ENCODE assay signal across 31 cellular contexts in the genomic region with DNA sequence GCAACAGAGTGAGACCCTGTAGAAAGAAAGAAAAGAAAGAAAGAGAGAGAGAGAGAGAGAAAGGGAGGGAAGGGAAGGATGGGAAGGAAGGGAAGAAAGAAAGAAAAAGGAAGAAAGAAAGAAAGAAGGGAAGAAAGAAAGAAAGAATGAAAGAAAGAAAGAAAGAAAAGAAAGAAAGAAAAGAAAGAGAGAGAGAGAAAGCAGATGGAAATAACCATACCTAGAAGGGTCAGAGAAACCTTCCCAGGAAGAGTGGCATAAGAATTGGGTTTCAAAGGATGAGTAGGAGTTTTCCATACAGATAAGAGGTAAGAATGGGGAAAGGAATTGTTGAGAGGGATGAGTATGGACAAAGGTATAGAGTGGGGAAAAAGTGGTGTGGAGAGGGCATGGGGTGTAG. TPM values are rescaled to one million over a fixed set of nuclear protein-coding genes. Genes with fewer than 3 reads are reported as not detected.
DNase-seq lines count a peak whose midpoint lies in the region; ATAC-seq, FAIRE-seq and TF ChIP-seq lines count a peak whose summit lies in the region.
"Had no signal": no experiment of that assay in that cellular context is flagged by ENCODE, and none has a peak within 500 bp of the region (broad histone marks: within the 10 kb centered on the region; RNA-seq: fewer than 3 reads in every experiment).

No MANE protein-coding gene starts in this region.

- intact Hi-C loops in HepG2 (cut with micrococcal nuclease; ENCODE audit: unreplicated experiment) (loop anchor here (5.0 kb wide), 1 partner anchor 78 kb away; the partner anchor contains the start of gene ACTR5), right lobe of liver (cut with DNase I) (no loop called here), IMR-90 (cut with micrococcal nuclease) (no loop called here), K562 (cut with micrococcal nuclease) (no loop called here)

- H3K4me2 ChIP-seq in HepG2 (ENCODE audit: low read depth, low read length) (no peak overlapping the region), IMR-90 (ENCODE audit: low read depth, low read length) (no peak overlapping the region), K562 (ENCODE audit: insufficient read depth, low read length) (no peak overlapping the region)
- H3K4me2 ChIP-seq: BLaER1 had no signal

- no peak for DNase-seq in HepG2 (ENCODE audit: low spot score)
- DNase-seq in right lobe of liver: no peak
- DNase-seq in IMR-90: no peak
- no peak for DNase-seq in K562 (ENCODE audit: extremely low read depth in 1 of 4, low spot score in 3 of 4)
- no peak for DNase-seq in HPDE6-E6E7 (ENCODE audit: extremely low spot score)
- no peak for DNase-seq in coronary artery (ENCODE audit: low spot score)
- DNase-seq: 8988T; ACHN; BE2C; C1 segment of cervical spinal cord; CD4-positive, alpha-beta memory T cell; CD4-positive, CD25-positive, alpha-beta regulatory T cell; CD8-positive, alpha-beta memory T cell; COR-L47; DMS 273 treated with DMSO at 0.1 percent for 48 hours; DMS153; DMS53; DMS79; DND-41; EL; GDM1 had no signal

- no peak overlapping the region for H4K91ac ChIP-seq in IMR-90 (ENCODE audit: insufficient read depth, low read depth, low read length)

- peaks cover 3 to 14% of the 10 kb centered on the region in 2 experiments; a peak in 3 of 5 replicates for H3K27me3 ChIP-seq in HepG2 (ENCODE audit: control insufficient read depth in 1 of 2, insufficient read depth in 2 of 2, low read length in 2 of 2)
- H3K27me3 ChIP-seq in right lobe of liver: peaks cover 0 to 13% of the 10 kb centered on the region in 2 donors
- peaks cover 11% of the 10 kb centered on the region for H3K27me3 ChIP-seq in IMR-90 (ENCODE audit: control insufficient read depth, insufficient read depth, low read length)
- no peaks in the 10 kb centered on the region for H3K27me3 ChIP-seq in K562 (ENCODE audit: control insufficient read depth in 2 of 2, insufficient read depth in 2 of 2, low read length in 2 of 2)
- H3K27me3 ChIP-seq: BE2C, BLaER1 had no signal

- H3K18ac ChIP-seq in IMR-90 (ENCODE audit: low read depth, low read length): no peak overlapping the region

- no peak overlapping the region for H4K5ac ChIP-seq in IMR-90 (ENCODE audit: low read depth, low read length)

- ATAC-seq in HepG2 (no peak), right lobe of liver (no peak), IMR-90 (ENCODE audit: low read depth) (no peak), K562 (no peak)
- ATAC-seq: GM12878 had no signal

- H3K27ac ChIP-seq in HepG2 (ENCODE audit: extremely low read length, insufficient read depth, low read length): no peak overlapping the region
- no peak overlapping the region for H3K27ac ChIP-seq in right lobe of liver
- H3K27ac ChIP-seq in IMR-90 (ENCODE audit: insufficient read depth, low read length): no peak overlapping the region
- H3K27ac ChIP-seq in K562 (ENCODE audit: extremely low read depth, low read depth, low read length): no peak overlapping the region
- H3K27ac ChIP-seq in coronary artery: no peak overlapping the region
- H3K27ac ChIP-seq: BLaER1 had no signal

- TF ChIP-seq POLR2A in HepG2 (IDR thresholded peaks at IDR 0.05; ENCODE audit: insufficient read depth in 1 of 2, low read depth in 2 of 2, low read length in 2 of 2) (no peak), right lobe of liver (IDR thresholded peaks at IDR 0.05) (no peak), IMR-90 (IDR thresholded peaks at IDR 0.05; ENCODE audit: low read depth, low read length) (no peak), K562 (conservative IDR thresholded peaks at IDR 0.05) (no peak)

- no TSS peak for BruUV-seq in HepG2 (replicated peaks; lab: Mats Ljungman, UMichigan)
- BruUV-seq in IMR-90 (replicated peaks; lab: Mats Ljungman, UMichigan): no TSS peak
- BruUV-seq in K562 (replicated peaks; lab: Mats Ljungman, UMichigan): no TSS peak

- no peak overlapping the region for H4K8ac ChIP-seq in IMR-90 (ENCODE audit: low read depth in 2 of 2, low read length in 2 of 2)

- H2BK15ac ChIP-seq in IMR-90 (ENCODE audit: low read depth, low read length): no peak overlapping the region

- H3K9me1 ChIP-seq in IMR-90 (ENCODE audit: insufficient read depth, low read length): peaks cover 4% of the 10 kb centered on the region; the same call in 1 of the 2 replicates
- no peaks in the 10 kb centered on the region for H3K9me1 ChIP-seq in K562 (ENCODE audit: control insufficient read depth, insufficient read depth, low read length)

- H2AK5ac ChIP-seq in IMR-90 (ENCODE audit: low read depth, low read length): no peak overlapping the region

- no peak overlapping the region for H3K4ac ChIP-seq in IMR-90 (ENCODE audit: low read depth, low read length)

- H3K4me3 ChIP-seq in HepG2 (replicated peaks in 1 of 3; ENCODE audit: insufficient read depth in 1 of 3, low read depth in 2 of 3, low read length in 3 of 3) (no peak overlapping the region), right lobe of liver (no peak overlapping the region), IMR-90 (ENCODE audit: insufficient read depth, low read depth, low read length) (no peak overlapping the region), K562 (no peak overlapping the region), coronary artery (no peak overlapping the region)
- H3K4me3 ChIP-seq: BLaER1, GM12878 had no signal

- peak overlapping the region; percentile 56 for H2BK5ac ChIP-seq in IMR-90 (ENCODE audit: low read depth, low read length, poor library complexity, severe bottlenecking)

- no peak overlapping the region for H2AK9ac ChIP-seq in IMR-90 (replicated peaks; ENCODE audit: low read depth, low read length, poor library complexity)

- FAIRE-seq in HepG2 (lab: Jason Lieb, UNC) (no peak), K562 (lab: Jason Lieb, UNC) (no peak)
- FAIRE-seq: A204.1, GM12878, GM12892, GM18507 had no signal

- dilution Hi-C loops in IMR-90 (cut with HindIII; ENCODE audit: low sequenced_read_pairs, unreplicated experiment): no loop called here

- no peak overlapping the region for H3K14ac ChIP-seq in IMR-90 (replicated peaks; ENCODE audit: low read depth, low read length)

- H4K20me1 ChIP-seq in HepG2 (ENCODE audit: insufficient read depth, low read length) (no peaks in the 10 kb centered on the region), IMR-90 (ENCODE audit: insufficient read depth, low read length) (no peaks in the 10 kb centered on the region), K562 (replicated peaks; ENCODE audit: control insufficient read depth, insufficient read depth, low read length) (no peaks in the 10 kb centered on the region)
- H4K20me1 ChIP-seq: BLaER1 had no signal

- no peak overlapping the region for H3K9ac ChIP-seq in HepG2 (ENCODE audit: insufficient read depth, low read depth, low read length)
- H3K9ac ChIP-seq in IMR-90 (ENCODE audit: low read depth, low read length): no peak overlapping the region
- H3K9ac ChIP-seq in K562 (ENCODE audit: insufficient read depth in 1 of 2, low read depth in 2 of 2, low read length in 2 of 2): no peak overlapping the region
- H3K9ac ChIP-seq: BLaER1 had no signal

- H3K9me3 ChIP-seq in HepG2 (ENCODE audit: low read length): no peaks in the 10 kb centered on the region
- H3K9me3 ChIP-seq in right lobe of liver: no peaks in the 10 kb centered on the region
- no peaks in the 10 kb centered on the region for H3K9me3 ChIP-seq in IMR-90 (ENCODE audit: control insufficient read depth, insufficient read depth, low read length)
- H3K9me3 ChIP-seq in K562 (replicated peaks; ENCODE audit: control insufficient read depth, insufficient read depth, low read depth, low read length): no peaks in the 10 kb centered on the region
- H3K9me3 ChIP-seq: BE2C, BLaER1 had no signal

- H3K79me1 ChIP-seq in IMR-90 (ENCODE audit: low read depth in 1 of 2, low read length in 2 of 2): no peaks in the 10 kb centered on the region

- H2BK120ac ChIP-seq in IMR-90 (ENCODE audit: low read depth, low read length): no peak overlapping the region

- TF ChIP-seq EP300 in HepG2 (IDR thresholded peaks at IDR 0.05; ENCODE audit: low read depth in 2 of 2, low read length in 2 of 2) (no peak), HepG2 (CRISPR knock-in tag; IDR thresholded peaks at IDR 0.05; ENCODE audit: borderline replicate concordance) (no peak), K562 (IDR thresholded peaks at IDR 0.05; ENCODE audit: low read length) (no peak)

- H2AFZ ChIP-seq in HepG2 (ENCODE audit: low read length): no peak overlapping the region
- H2AFZ ChIP-seq in IMR-90 (replicated peaks; ENCODE audit: low read length, poor library complexity): no peak overlapping the region
- H2AFZ ChIP-seq in K562 (ENCODE audit: low read depth, low read length): no peak overlapping the region

- no peak overlapping the region for H3K56ac ChIP-seq in IMR-90 (ENCODE audit: extremely low read depth, insufficient read depth, low read length)

- POLR2A ChIA-PET in HepG2 (lab: Yijun Ruan, JAX) (no interaction called here), IMR-90 (lab: Charles Lee; ENCODE audit: unreplicated experiment) (no interaction called here), K562 (lab: Yijun Ruan, JAX) (no interaction called here)

- no peak for TF ChIP-seq RAD21 in HepG2 (CRISPR knock-in tag; IDR thresholded peaks at IDR 0.05)
- no peak for TF ChIP-seq RAD21 in IMR-90 (IDR thresholded peaks at IDR 0.05; ENCODE audit: low read length)
- TF ChIP-seq RAD21 in K562 (CRISPR knock-in tag; conservative IDR thresholded peaks at IDR 0.05 in 1 of 2, IDR thresholded peaks at IDR 0.05 in 1 of 2): no peak

- CTCF ChIA-PET in HepG2 (lab: Yijun Ruan, JAX; ENCODE audit: low intra/inter-chr PET ratio, low total read pairs) (no interaction called here), IMR-90 (lab: Yijun Ruan, JAX) (no interaction called here), K562 (lab: Yijun Ruan, JAX; ENCODE audit: low intra/inter-chr PET ratio) (no interaction called here)

- H3K79me2 ChIP-seq in HepG2 (ENCODE audit: insufficient read depth, low read length) (no peaks in the 10 kb centered on the region), K562 (ENCODE audit: control insufficient read depth, insufficient read depth, low read length) (no peaks in the 10 kb centered on the region)

- H3K23ac ChIP-seq in IMR-90 (ENCODE audit: low read depth, low read length): no peak overlapping the region

- H3K4me1 ChIP-seq in HepG2 (ENCODE audit: insufficient read depth, low read length): peaks cover 44% of the 10 kb centered on the region
- H3K4me1 ChIP-seq in right lobe of liver: peaks cover 0 to 7% (median 0%) of the 10 kb centered on the region in 4 donors
- H3K4me1 ChIP-seq in IMR-90 (ENCODE audit: control insufficient read depth, insufficient read depth, low read length): no peaks in the 10 kb centered on the region
- peaks cover 28 to 35% of the 10 kb centered on the region in 2 experiments for H3K4me1 ChIP-seq in K562 (replicated peaks in 1 of 2; ENCODE audit: control insufficient read depth in 2 of 2, insufficient read depth in 2 of 2, low read length in 2 of 2)

- H2BK20ac ChIP-seq in IMR-90 (ENCODE audit: low read depth, low read length): no peak overlapping the region

- H3K36me3 ChIP-seq in HepG2 (replicated peaks in 1 of 2; ENCODE audit: control insufficient read depth in 1 of 2, insufficient read depth in 2 of 2, low read length in 2 of 2): no peaks in the 10 kb centered on the region
- no peaks in the 10 kb centered on the region for H3K36me3 ChIP-seq in right lobe of liver
- no peaks in the 10 kb centered on the region for H3K36me3 ChIP-seq in IMR-90 (ENCODE audit: control insufficient read depth, insufficient read depth, low read length)
- no peaks in the 10 kb centered on the region for H3K36me3 ChIP-seq in K562 (ENCODE audit: control insufficient read depth, insufficient read depth, low read length)
- H3K36me3 ChIP-seq: BE2C, BLaER1 had no signal

- in situ Hi-C loops in HepG2 (cut with HindIII; ENCODE audit: extremely low pct_ligation_motif_present, low pct_unique_long_range_greater_than_20kb) (no loop called here), IMR-90 (cut with MboI; ENCODE audit: low sequenced_read_pairs) (no loop called here), K562 (cut with MboI) (no loop called here)

- TF ChIP-seq CTCF in HepG2 (CRISPR knock-in tag; IDR thresholded peaks at IDR 0.05): no peak
- TF ChIP-seq CTCF in right lobe of liver (IDR thresholded peaks at IDR 0.05): no peak
- TF ChIP-seq CTCF in IMR-90 (conservative IDR thresholded peaks at IDR 0.05; ENCODE audit: low read depth, low read length): no peak
- TF ChIP-seq CTCF in K562 (IDR thresholded peaks at IDR 0.05 in 2 of 3, conservative IDR thresholded peaks at IDR 0.05 in 1 of 3; ENCODE audit: insufficient read depth in 2 of 3, low read depth in 1 of 3, low read length in 3 of 3): no peak
- TF ChIP-seq CTCF in coronary artery (IDR thresholded peaks at IDR 0.05): no peak

RNA-seq across cellular contexts. Expression of gene SLC32A1, which starts 54.6 kb away (rescaled TPM):
- not detected in 2 replicates for total RNA-seq in HepG2 (2016; rRNA removed; fragmentation: Illumina TruSeq; extraction: Trizol)
- not detected in 2 replicates for total RNA-seq in HepG2 (2016; cell fraction: cytosol; rRNA removed; fragmentation: Illumina TruSeq; extraction: Trizol; ENCODE audit: low read depth)
- total RNA-seq in HepG2 (2016; cell fraction: insoluble cytoplasmic fraction; rRNA removed; fragmentation: Illumina TruSeq; extraction: Trizol): not detected in 2 replicates
- not detected in 2 replicates for total RNA-seq in HepG2 (2016; cell fraction: membrane; rRNA removed; fragmentation: Illumina TruSeq; extraction: Trizol)
- total RNA-seq in HepG2 (2016; cell fraction: nucleus; rRNA removed; fragmentation: Illumina TruSeq; extraction: Trizol): not detected in 2 replicates
- polyA plus RNA-seq in HepG2 (2011; rRNA removed): not detected in 2 replicates
- not detected in 2 replicates for polyA plus RNA-seq in HepG2 (2011; cell fraction: cytosol; rRNA removed)
- polyA plus RNA-seq in HepG2 (2011; cell fraction: nucleus; rRNA removed): not detected in 2 replicates
- polyA plus RNA-seq in HepG2 (2012): not detected in 2 replicates
- polyA plus RNA-seq in HepG2 (2016; cell fraction: cytosol; fragmentation: Illumina TruSeq; extraction: Trizol; ENCODE audit: low read depth): not detected in 2 replicates
- not detected in 2 replicates for polyA plus RNA-seq in HepG2 (2016; cell fraction: insoluble cytoplasmic fraction; fragmentation: Illumina TruSeq; extraction: Trizol; ENCODE audit: low read depth)
- not detected in 2 replicates for polyA plus RNA-seq in HepG2 (2016; cell fraction: membrane; fragmentation: Illumina TruSeq; extraction: Trizol; ENCODE audit: low read depth)
- not detected in 2 replicates for polyA plus RNA-seq in HepG2 (2016; cell fraction: nucleus; fragmentation: Illumina TruSeq; extraction: Trizol; ENCODE audit: insufficient read depth, low read depth)
- polyA minus RNA-seq in HepG2 (2011; rRNA and poly(A)+ RNA removed; ENCODE audit: low replicate concordance): not detected in 2 replicates
- polyA minus RNA-seq in HepG2 (2011; cell fraction: cytosol; rRNA and poly(A)+ RNA removed): not detected in 2 replicates
- not detected in 2 replicates for polyA minus RNA-seq in HepG2 (2011; cell fraction: nucleus; rRNA and poly(A)+ RNA removed)
- not detected for total RNA-seq in right lobe of liver
- not detected in 2 replicates for total RNA-seq in IMR-90 (2012; rRNA removed)
- not detected in 2 replicates for polyA plus RNA-seq in IMR-90 (2012; rRNA removed)
- not detected in 2 replicates for polyA plus RNA-seq in IMR-90 (2012; cell fraction: cytosol; rRNA removed)
- polyA plus RNA-seq in IMR-90 (2012; cell fraction: nucleus; rRNA removed; ENCODE audit: low replicate concordance): not detected in 2 replicates
- total RNA-seq in K562 (2011; cell fraction: chromatin; rRNA removed; ENCODE audit: low replicate concordance): 0.16 TPM in 1 of 2 replicates, not detected in the other
- not detected in 2 replicates for total RNA-seq in K562 (2011; cell fraction: nucleolus; rRNA removed)
- 0.23 TPM in 1 of 2 replicates, not detected in the other for total RNA-seq in K562 (2011; cell fraction: nucleoplasm; rRNA removed)
- not detected in 2 replicates for total RNA-seq in K562 (2014; rRNA removed)
- not detected in 2 replicates for total RNA-seq in K562 (2014; rRNA removed; fragmentation: Illumina TruSeq; extraction: Trizol)
- total RNA-seq in K562 (2015; rRNA removed; fragmentation: Illumina TruSeq; extraction: Trizol): not detected in 2 replicates
- total RNA-seq in K562 (2021): not detected in 2 replicates
- not detected in 2 replicates for polyA plus RNA-seq in K562 (2011; rRNA removed)
- not detected in 2 replicates for polyA plus RNA-seq in K562 (2011; cell fraction: cytosol; rRNA removed)
- not detected in 2 replicates for polyA plus RNA-seq in K562 (2011; cell fraction: nucleus; rRNA removed)
- not detected in 2 replicates for polyA plus RNA-seq in K562 (2012)
- not detected in 2 replicates for polyA plus RNA-seq in K562 (2014; fragmentation: Illumina TruSeq; extraction: Trizol)
- polyA plus RNA-seq in K562 (2014; fragmentation: Nextera tagmentation; extraction: Ambion mirVana): not detected
- not detected in 2 replicates for polyA plus RNA-seq in K562 (2014; rRNA removed)
- not detected in 2 replicates for polyA minus RNA-seq in K562 (2011; rRNA and poly(A)+ RNA removed)
- not detected in 2 replicates for polyA minus RNA-seq in K562 (2011; cell fraction: cytosol; rRNA and poly(A)+ RNA removed)
- polyA minus RNA-seq in K562 (2011; cell fraction: nucleus; rRNA and poly(A)+ RNA removed): not detected in 2 replicates
- total RNA-seq: A673; CD4-positive, alpha-beta memory T cell; CD4-positive, CD25-positive, alpha-beta regulatory T cell; CD8-positive, alpha-beta memory T cell; Daoy; G401; GM12878 had no signal
- polyA plus RNA-seq: AG04450; CD14-positive monocyte; CD4-positive, alpha-beta memory T cell; CD4-positive, CD25-positive, alpha-beta regulatory T cell; CD8-positive, alpha-beta memory T cell; GM12878 had no signal

Comparison
In these comparisons a context has a peak if more than half of its experiments do, and no peak if none do; other contexts are left out.
1. Of the 241 proteins assayed by ChIP-seq in both HepG2 and K562: peak only in HepG2: NFRKB and RAD51; only in K562: ELF4, HBP1 and ZBTB2; in both: ZNF512; in neither: 234; mixed calls (peak in some experiments, not most) for 1.